Comparison of ENCODE assay signal across 11 cellular contexts in genomic region chr2:204051476-204051875, GRCh38.
DNase-seq lines count a peak whose midpoint lies in the region; ATAC-seq, FAIRE-seq and TF ChIP-seq lines count a peak whose summit lies in the region.
"Had no signal": no experiment of that assay in that cellular context is flagged by ENCODE, and none has a peak within 500 bp of the region (broad histone marks: within the 10 kb centered on the region; RNA-seq: fewer than 3 reads in every experiment).

No MANE protein-coding gene starts in this region.

- FAIRE-seq in HepG2 (lab: Jason Lieb, UNC): no peak
- no peak for FAIRE-seq in GM12891 (lab: Jason Lieb, UNC)
- FAIRE-seq: GM18507 had no signal

- H3K9me3 ChIP-seq in HepG2 (ENCODE audit: low read length): no peaks in the 10 kb centered on the region
- no peaks in the 10 kb centered on the region for H3K9me3 ChIP-seq in right lobe of liver
- no peaks in the 10 kb centered on the region for H3K9me3 ChIP-seq in OCI-LY1 (ENCODE audit: low read length)
- no peaks in the 10 kb centered on the region for H3K9me3 ChIP-seq in endodermal cell (ENCODE audit: control insufficient read depth, low read length)

- in situ Hi-C loops in HepG2 (cut with HindIII; ENCODE audit: extremely low pct_ligation_motif_present, low pct_unique_long_range_greater_than_20kb): no loop called here

- POLR2A ChIA-PET in HepG2 (lab: Yijun Ruan, JAX): no interaction called here

- no peak overlapping the region for H3K4me2 ChIP-seq in HepG2 (ENCODE audit: low read depth, low read length)
- no peak overlapping the region for H3K4me2 ChIP-seq in OCI-LY1 (ENCODE audit: low read length)

- H3K9ac ChIP-seq in HepG2 (ENCODE audit: insufficient read depth, low read depth, low read length) (no peak overlapping the region), OCI-LY1 (ENCODE audit: low read length) (no peak overlapping the region), endodermal cell (ENCODE audit: extremely low read depth, low read length, poor library complexity, severe bottlenecking) (no peak overlapping the region)

- TF ChIP-seq POLR2A in HepG2 (IDR thresholded peaks at IDR 0.05; ENCODE audit: insufficient read depth in 1 of 2, low read depth in 2 of 2, low read length in 2 of 2) (no peak), right lobe of liver (IDR thresholded peaks at IDR 0.05) (no peak), GM12891 (IDR thresholded peaks at IDR 0.05; ENCODE audit: low read depth, low read length) (no peak)

- H3K36me3 ChIP-seq in HepG2 (replicated peaks in 1 of 2; ENCODE audit: control insufficient read depth in 1 of 2, insufficient read depth in 2 of 2, low read length in 2 of 2) (no peaks in the 10 kb centered on the region), right lobe of liver (no peaks in the 10 kb centered on the region), OCI-LY1 (ENCODE audit: insufficient read depth, low read length) (no peaks in the 10 kb centered on the region), endodermal cell (ENCODE audit: control insufficient read depth, insufficient read depth, low read length) (no peaks in the 10 kb centered on the region)

- H3K4me3 ChIP-seq in HepG2 (replicated peaks in 1 of 3; ENCODE audit: insufficient read depth in 1 of 3, low read depth in 2 of 3, low read length in 3 of 3) (no peak overlapping the region), right lobe of liver (no peak overlapping the region), OCI-LY1 (ENCODE audit: low read depth, low read length, poor library complexity, severe bottlenecking) (no peak overlapping the region), endodermal cell (ENCODE audit: low read length) (no peak overlapping the region)

- no peaks in the 10 kb centered on the region for H3K9me3 Mint-ChIP-seq in endodermal cell
- H3K9me3 Mint-ChIP-seq: dendritic cell treated with granulocyte-macrophage colony-stimulating factor and Interleukin-4, amounts not matched to agents 40 ng/mL and 50 ng/mL, for 4 days had no signal

- no peak for DNase-seq in HepG2 (ENCODE audit: low spot score)
- no peak for DNase-seq in right lobe of liver
- peak; percentile 62 for DNase-seq in endodermal cell
- no peak for DNase-seq in NCI-H524 (lab: John Stamatoyannopoulos, UW)
- no peak for DNase-seq in GM12891 (ENCODE audit: insufficient read length, low spot score)
- DNase-seq in activated gamma-delta T cell treated with Interleukin-2 at 50 U/mL for 16 hours: no peak
- DNase-seq: NCI-H1092 had no signal

- H3K4me3 Mint-ChIP-seq in endodermal cell: no peak overlapping the region
- H3K4me3 Mint-ChIP-seq: dendritic cell treated with granulocyte-macrophage colony-stimulating factor and Interleukin-4, amounts not matched to agents 40 ng/mL and 50 ng/mL, for 4 days had no signal

- no peak for TF ChIP-seq EP300 in HepG2 (IDR thresholded peaks at IDR 0.05; ENCODE audit: low read depth in 2 of 2, low read length in 2 of 2)
- TF ChIP-seq EP300 in HepG2 (CRISPR knock-in tag; IDR thresholded peaks at IDR 0.05; ENCODE audit: borderline replicate concordance): no peak

- TF ChIP-seq RAD21 in HepG2 (CRISPR knock-in tag; IDR thresholded peaks at IDR 0.05): no peak

- no peaks in the 10 kb centered on the region for H3F3A ChIP-seq in OCI-LY1 (ENCODE audit: insufficient read depth, low read length)

- BruUV-seq in HepG2 (replicated peaks; lab: Mats Ljungman, UMichigan): no TSS peak

- H3K27me3 ChIP-seq in HepG2 (ENCODE audit: control insufficient read depth in 1 of 2, insufficient read depth in 2 of 2, low read length in 2 of 2) (no peaks in the 10 kb centered on the region; a peak in 2 of 5 replicates), right lobe of liver (no peaks in the 10 kb centered on the region), OCI-LY1 (ENCODE audit: insufficient read depth, low read length) (no peaks in the 10 kb centered on the region), endodermal cell (ENCODE audit: control insufficient read depth, insufficient read depth, low read length, poor library complexity, severe bottlenecking) (no peaks in the 10 kb centered on the region)

- H2AFZ ChIP-seq in HepG2 (ENCODE audit: low read length): no peak overlapping the region
- no peak overlapping the region for H2AFZ ChIP-seq in OCI-LY1 (ENCODE audit: low read length)

- H3K4me1 Mint-ChIP-seq in endodermal cell: no peaks in the 10 kb centered on the region

- no peaks in the 10 kb centered on the region for H3K36me3 Mint-ChIP-seq in endodermal cell (ENCODE audit: low read depth)

- 23% methylated on average over 4 of the region's 4 CpGs for WGBS in HepG2 (ENCODE audit: low lambda C conversion rate)
- WGBS in right lobe of liver (ENCODE audit: insufficient coverage, low coverage, low lambda C conversion rate, missing lambda C conversion rate): 100% methylated on average over 1 of the region's 4 CpGs
- WGBS in endodermal cell (ENCODE audit: insufficient coverage in 1 of 2, insufficient read length in 1 of 2), 2 experiments: 90 to 100% methylated on average over 4 of the region's 4 CpGs

- ATAC-seq in HepG2 (peak; percentile 73), right lobe of liver (no peak), GM21576 (IDR thresholded peaks at IDR 0.05; ENCODE audit: unreplicated experiment) (no peak)

- TF ChIP-seq CTCF in HepG2 (CRISPR knock-in tag; IDR thresholded peaks at IDR 0.05) (no peak), right lobe of liver (IDR thresholded peaks at IDR 0.05) (no peak), OCI-LY1 (IDR thresholded peaks at IDR 0.05; ENCODE audit: low read length) (peak; percentile 60; the same call in 1 of the 2 replicates), endodermal cell (conservative IDR thresholded peaks at IDR 0.05) (peak; percentile 80)

- H3K9me2 ChIP-seq in OCI-LY1 (ENCODE audit: low read depth, low read length): no peaks in the 10 kb centered on the region

- H3K27ac Mint-ChIP-seq in endodermal cell: no peak overlapping the region
- H3K27ac Mint-ChIP-seq: dendritic cell treated with granulocyte-macrophage colony-stimulating factor and Interleukin-4, amounts not matched to agents 40 ng/mL and 50 ng/mL, for 4 days had no signal

- H3K27ac ChIP-seq in HepG2 (ENCODE audit: extremely low read length, insufficient read depth, low read length): no peak overlapping the region
- no peak overlapping the region for H3K27ac ChIP-seq in right lobe of liver
- H3K27ac ChIP-seq in OCI-LY1 (ENCODE audit: low read depth, low read length, poor library complexity, severe bottlenecking): no peak overlapping the region
- no peak overlapping the region for H3K27ac ChIP-seq in endodermal cell (ENCODE audit: low read depth, low read length)

- no peaks in the 10 kb centered on the region for H3K79me2 ChIP-seq in HepG2 (ENCODE audit: insufficient read depth, low read length)
- H3K79me2 ChIP-seq in OCI-LY1 (ENCODE audit: insufficient read depth, low read length): no peaks in the 10 kb centered on the region

- intact Hi-C loops in HepG2 (cut with micrococcal nuclease; ENCODE audit: unreplicated experiment) (no loop called here), right lobe of liver (cut with DNase I) (no loop called here)

- no peaks in the 10 kb centered on the region for H3K4me1 ChIP-seq in HepG2 (ENCODE audit: insufficient read depth, low read length)
- no peaks in the 10 kb centered on the region for H3K4me1 ChIP-seq in right lobe of liver
- H3K4me1 ChIP-seq in OCI-LY1 (ENCODE audit: insufficient read depth, low read length, severe bottlenecking): no peaks in the 10 kb centered on the region
- no peaks in the 10 kb centered on the region for H3K4me1 ChIP-seq in endodermal cell (ENCODE audit: control insufficient read depth, insufficient read depth, low read length)

- no peaks in the 10 kb centered on the region for H3K27me3 Mint-ChIP-seq in endodermal cell (ENCODE audit: insufficient read depth)

- no peaks in the 10 kb centered on the region for H4K20me1 ChIP-seq in HepG2 (ENCODE audit: insufficient read depth, low read length)
- no peaks in the 10 kb centered on the region for H4K20me1 ChIP-seq in OCI-LY1 (ENCODE audit: insufficient read depth, low read length)

- CTCF ChIA-PET in HepG2 (lab: Yijun Ruan, JAX; ENCODE audit: low intra/inter-chr PET ratio, low total read pairs): no interaction called here

TF ChIP-seq in HepG2, 621 proteins besides CTCF, POLR2A, EP300 and RAD21 (continues in another document):
- TF ChIP-seq, protein P1, sequence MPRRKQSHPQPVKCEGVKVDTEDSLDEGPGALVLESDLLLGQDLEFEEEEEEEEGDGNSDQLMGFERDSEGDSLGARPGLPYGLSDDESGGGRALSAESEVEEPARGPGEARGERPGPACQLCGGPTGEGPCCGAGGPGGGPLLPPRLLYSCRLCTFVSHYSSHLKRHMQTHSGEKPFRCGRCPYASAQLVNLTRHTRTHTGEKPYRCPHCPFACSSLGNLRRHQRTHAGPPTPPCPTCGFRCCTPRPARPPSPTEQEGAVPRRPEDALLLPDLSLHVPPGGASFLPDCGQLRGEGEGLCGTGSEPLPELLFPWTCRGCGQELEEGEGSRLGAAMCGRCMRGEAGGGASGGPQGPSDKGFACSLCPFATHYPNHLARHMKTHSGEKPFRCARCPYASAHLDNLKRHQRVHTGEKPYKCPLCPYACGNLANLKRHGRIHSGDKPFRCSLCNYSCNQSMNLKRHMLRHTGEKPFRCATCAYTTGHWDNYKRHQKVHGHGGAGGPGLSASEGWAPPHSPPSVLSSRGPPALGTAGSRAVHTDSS (CRISPR knock-in tag; conservative IDR thresholded peaks at IDR 0.05): no peak

TF ChIP-seq in GM12891, 5 proteins besides CTCF, POLR2A, EP300 and RAD21:
- TF ChIP-seq TAF1 (IDR thresholded peaks at IDR 0.05; ENCODE audit: low read depth, low read length): no peak

Comparison
In these comparisons a context has a peak if more than half of its experiments do, and no peak if none do; other contexts are left out.
1. CTCF ChIP-seq: peak in OCI-LY1 (single experiment) and endodermal cell (single experiment); none in HepG2 (single experiment) and right lobe of liver (0 of 4).